In the genomic region with DNA sequence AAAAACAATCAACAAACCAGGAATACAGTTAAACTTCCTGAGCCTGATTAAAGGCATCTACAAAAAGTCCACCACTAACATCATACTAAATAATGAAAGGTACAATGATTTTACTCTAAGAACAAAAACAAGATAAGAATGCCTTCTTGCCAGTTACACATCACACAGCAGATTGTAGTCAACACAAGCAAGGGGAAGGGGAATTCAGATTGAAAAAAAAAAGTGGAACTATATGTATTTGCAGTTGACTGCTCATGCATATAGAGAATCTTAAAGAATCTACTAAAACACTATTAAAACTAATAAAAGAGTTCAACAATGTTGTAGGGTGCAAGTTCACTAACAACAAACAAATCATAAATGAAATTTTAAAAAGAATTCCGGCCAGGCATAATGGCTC, we compare ENCODE assay signal across 18 cellular contexts. TPM values are rescaled to one million over a fixed set of nuclear protein-coding genes. Genes with fewer than 3 reads are reported as not detected.
A peak's percentile ranks its signal among the peaks of the same experiment; 100 is the strongest.
DNase-seq lines count a peak whose midpoint lies in the region; ATAC-seq, FAIRE-seq and TF ChIP-seq lines count a peak whose summit lies in the region.
"Had no signal": no experiment of that assay in that cellular context is flagged by ENCODE, and none has a peak within 500 bp of the region (broad histone marks: within the 10 kb centered on the region; RNA-seq: fewer than 3 reads in every experiment).

No MANE protein-coding gene starts in this region.

- no peak for TF ChIP-seq EP300 in GM12878 (IDR thresholded peaks at IDR 0.05; ENCODE audit: borderline replicate concordance in 1 of 2, control insufficient read depth in 1 of 2, low read depth in 2 of 2, low read length in 2 of 2)

- no peak overlapping the region for H3K4me3 ChIP-seq in GM12878
- H3K4me3 ChIP-seq: SJSA1 had no signal

- no peak overlapping the region for H3K9ac ChIP-seq in GM12878 (ENCODE audit: control insufficient read depth, insufficient read depth, low read length)

- CTCF ChIA-PET in GM12878 (lab: Yijun Ruan, JAX) = no interaction called here
- CTCF ChIA-PET in activated CD4-positive, alpha-beta memory T cell treated with anti-CD3 and anti-CD28 coated beads, Interleukin-2, amount 10 ng/mL, durations not matched to agents 7 days and 5 days (lab: Charles Lee) = no interaction called here

- H3K27me3 ChIP-seq in GM12878 (replicated peaks in 1 of 2; ENCODE audit: control insufficient read depth in 2 of 2, insufficient read depth in 2 of 2, low read length in 1 of 2) = no peaks in the 10 kb centered on the region
- H3K27me3 ChIP-seq: SJSA1 had no signal

- H4K20me1 ChIP-seq in GM12878 (ENCODE audit: control insufficient read depth, insufficient read depth) = no peaks in the 10 kb centered on the region

- no peak overlapping the region for H3K4me2 ChIP-seq in GM12878 (ENCODE audit: control insufficient read depth, insufficient read depth)

- POLR2A ChIA-PET in GM12878 (lab: Charles Lee) = no interaction called here
- POLR2A ChIA-PET in activated CD4-positive, alpha-beta memory T cell treated with anti-CD3 and anti-CD28 coated beads, Interleukin-2, amount 10 ng/mL, durations not matched to agents 7 days and 5 days (lab: Charles Lee) = no interaction called here

- no peaks in the 10 kb centered on the region for H3K27me3 Mint-ChIP-seq in stimulated activated naive B cell treated with anti-CD40 and anti-IgM and Interleukin-4, amounts not matched to agents 10 μg/mL and 1 μg/mL and 100 μg/mL, for 72 hours
- H3K27me3 Mint-ChIP-seq in activated CD4-positive, alpha-beta memory T cell treated with anti-CD3 and anti-CD28 coated beads, Interleukin-2, amount 10 ng/mL, durations not matched to agents 7 days and 5 days = no peaks in the 10 kb centered on the region
- H3K27me3 Mint-ChIP-seq: CD8-positive, alpha-beta memory T cell had no signal

- H3K36me3 ChIP-seq in GM12878 (ENCODE audit: control insufficient read depth in 2 of 2, insufficient read depth in 2 of 2, low read length in 1 of 2) = peaks cover 0 to 3% of the 10 kb centered on the region in 2 experiments; a peak in 1 of 4 replicates
- H3K36me3 ChIP-seq: SJSA1 had no signal

- SMC1A ChIA-PET in GM12878 (lab: Charles Lee; ENCODE audit: uncharacterized antibody, unreplicated experiment) = interaction anchor here (1.2 kb wide), 1 partner anchor 21 kb away, joined by 4 read pairs; no protein-coding TSS in a partner anchor

- no TSS peak for BruUV-seq in GM12878 (replicated peaks; lab: Mats Ljungman, UMichigan)

- H3K36me3 Mint-ChIP-seq in stimulated activated naive B cell treated with anti-CD40 and anti-IgM and Interleukin-4, amounts not matched to agents 10 μg/mL and 1 μg/mL and 100 μg/mL, for 72 hours = peaks cover 49 to 68% of the 10 kb centered on the region in 2 donors
- H3K36me3 Mint-ChIP-seq in activated CD4-positive, alpha-beta memory T cell treated with anti-CD3 and anti-CD28 coated beads, Interleukin-2, amount 10 ng/mL, durations not matched to agents 7 days and 5 days (ENCODE audit: low read depth) = peaks cover 86% of the 10 kb centered on the region

- no peak overlapping the region for H2AFZ ChIP-seq in GM12878 (ENCODE audit: control insufficient read depth, low read depth, low read length)

- FAIRE-seq in GM12878 (lab: Jason Lieb, UNC) = no peak
- FAIRE-seq: H1 had no signal

- H3K9me3 ChIP-seq in GM12878 (replicated peaks; ENCODE audit: control insufficient read depth, insufficient read depth, low read length) = peaks cover 1% of the 10 kb centered on the region; the same call in 2 of the 3 replicates
- H3K9me3 ChIP-seq: SJSA1 had no signal

- no peaks in the 10 kb centered on the region for H3K79me2 ChIP-seq in GM12878 (ENCODE audit: control insufficient read depth, insufficient read depth, low read length)

- H3K4me1 ChIP-seq in GM12878 (ENCODE audit: control insufficient read depth, insufficient read depth, low read length) = no peaks in the 10 kb centered on the region
- H3K4me1 ChIP-seq: SJSA1 had no signal

- DNase-seq in GM12878 (ENCODE audit: low read depth, low spot score) = no peak
- DNase-seq in stimulated activated naive B cell treated with anti-CD40 and anti-IgM and Interleukin-4, amounts not matched to agents 10 μg/mL and 1 μg/mL and 100 μg/mL, for 72 hours = no peak
- no peak for DNase-seq in left cardiac atrium
- DNase-seq in NCI-H2081 treated with DMSO at 0.1 percent for 48 hours (lab: John Stamatoyannopoulos, UW) = no peak
- no peak for DNase-seq in activated CD4-positive, alpha-beta memory T cell treated with anti-CD3 and anti-CD28 coated beads, Interleukin-2, amount 10 ng/mL, durations not matched to agents 7 days and 5 days
- DNase-seq: C1 segment of cervical spinal cord; CD8-positive, alpha-beta memory T cell; DND-41; GDM1; KG1; NCI-H187; NCI-H226; NCI-H526 had no signal

- TF ChIP-seq RAD21 in GM12878 (IDR thresholded peaks at IDR 0.05; ENCODE audit: insufficient read depth, low read depth, low read length) = no peak

- H3K4me3 Mint-ChIP-seq in stimulated activated naive B cell treated with anti-CD40 and anti-IgM and Interleukin-4, amounts not matched to agents 10 μg/mL and 1 μg/mL and 100 μg/mL, for 72 hours = no peak overlapping the region
- H3K4me3 Mint-ChIP-seq in activated CD4-positive, alpha-beta memory T cell treated with anti-CD3 and anti-CD28 coated beads, Interleukin-2, amount 10 ng/mL, durations not matched to agents 7 days and 5 days = no peak overlapping the region
- H3K4me3 Mint-ChIP-seq: CD8-positive, alpha-beta memory T cell had no signal

- H3K27ac ChIP-seq in GM12878 (ENCODE audit: control insufficient read depth, insufficient read depth) = no peak overlapping the region
- H3K27ac ChIP-seq: SJSA1 had no signal

- TF ChIP-seq CTCF in GM12878 (IDR thresholded peaks at IDR 0.05 in 2 of 3, conservative IDR thresholded peaks at IDR 0.05 in 1 of 3; ENCODE audit: control insufficient read depth in 2 of 3, extremely low read depth in 1 of 3, insufficient read depth in 1 of 3, low read depth in 3 of 3, low read length in 3 of 3) = no peak

- peaks cover 0 to 4% of the 10 kb centered on the region in 2 donors for H3K9me3 Mint-ChIP-seq in stimulated activated naive B cell treated with anti-CD40 and anti-IgM and Interleukin-4, amounts not matched to agents 10 μg/mL and 1 μg/mL and 100 μg/mL, for 72 hours
- H3K9me3 Mint-ChIP-seq in activated CD4-positive, alpha-beta memory T cell treated with anti-CD3 and anti-CD28 coated beads, Interleukin-2, amount 10 ng/mL, durations not matched to agents 7 days and 5 days = peaks cover 27% of the 10 kb centered on the region

- RAD21 ChIA-PET in GM12878 (lab: Charles Lee; ENCODE audit: unreplicated experiment) = no interaction called here

- in situ Hi-C loops in GM12878 (cut with MboI) = no loop called here

- H3K27ac Mint-ChIP-seq in stimulated activated naive B cell treated with anti-CD40 and anti-IgM and Interleukin-4, amounts not matched to agents 10 μg/mL and 1 μg/mL and 100 μg/mL, for 72 hours = peak overlapping the region; percentile 49
- no peak overlapping the region for H3K27ac Mint-ChIP-seq in activated CD4-positive, alpha-beta memory T cell treated with anti-CD3 and anti-CD28 coated beads, Interleukin-2, amount 10 ng/mL, durations not matched to agents 7 days and 5 days

- WGBS in GM12878 (ENCODE audit: insufficient coverage, insufficient replicate concordance, low lambda C conversion rate, missing lambda C conversion rate) = 100% methylated on average over 1 of the region's 1 CpG

- TF ChIP-seq POLR2A in GM18505 (IDR thresholded peaks at IDR 0.05; ENCODE audit: borderline replicate concordance, extremely low read depth, insufficient read depth, insufficient read length) (no peak), GM12878 (IDR thresholded peaks at IDR 0.05; ENCODE audit: low read depth, low read length) (no peak)

- intact Hi-C loops in GM12878 (cut with micrococcal nuclease; ENCODE audit: unreplicated experiment) (no loop called here), left cardiac atrium (cut with DNase I) (no loop called here)

- peak; percentile 68 for ATAC-seq in GM18505 (IDR thresholded peaks at IDR 0.05; ENCODE audit: unreplicated experiment)
- peak; percentile 48 for ATAC-seq in HG03432 (IDR thresholded peaks at IDR 0.05; ENCODE audit: unreplicated experiment)
- peak; percentile 78 for ATAC-seq in GM12878
- ATAC-seq in stimulated activated naive B cell treated with anti-CD40 and anti-IgM and Interleukin-4, amounts not matched to agents 10 μg/mL and 1 μg/mL and 100 μg/mL, for 72 hours (replicated peaks) = peak; percentile 67 to 79
- ATAC-seq in left cardiac atrium = no peak
- ATAC-seq: HepG2 had no signal

- peaks cover 15 to 35% of the 10 kb centered on the region in 2 donors for H3K4me1 Mint-ChIP-seq in stimulated activated naive B cell treated with anti-CD40 and anti-IgM and Interleukin-4, amounts not matched to agents 10 μg/mL and 1 μg/mL and 100 μg/mL, for 72 hours
- H3K4me1 Mint-ChIP-seq in activated CD4-positive, alpha-beta memory T cell treated with anti-CD3 and anti-CD28 coated beads, Interleukin-2, amount 10 ng/mL, durations not matched to agents 7 days and 5 days = no peaks in the 10 kb centered on the region

TF ChIP-seq in GM12878, 131 proteins besides CTCF, POLR2A, EP300 and RAD21:
- TF ChIP-seq SREBF1 (IDR thresholded peaks at IDR 0.05; ENCODE audit: low read length) (no peak), ZNF384 (IDR thresholded peaks at IDR 0.05; ENCODE audit: borderline replicate concordance, low read depth, low read length) (peak; percentile 42; the same call in 1 of the 2 replicates)
TF ChIP-seq in GM12878: peak in this region for 1.

RNA-seq across cellular contexts. Expression of gene ZNF33B, which starts 28.5 kb away (rescaled TPM):
- 74.6 and 82.3 TPM in 2 replicates for total RNA-seq in GM12878 (2013; cell fraction: nucleolus; rRNA removed)
- 7.5 and 8.0 TPM in 2 replicates for total RNA-seq in GM12878 (2014; rRNA removed)
- total RNA-seq in GM12878 (2014; rRNA removed; fragmentation: Illumina TruSeq; extraction: Trizol) = 19.7 and 20.7 TPM in 2 replicates
- total RNA-seq in GM12878 (2021) = 13.7 TPM in 2 replicates
- 2.4 TPM for polyA plus RNA-seq in GM12878 (2011; ENCODE audit: low read depth)
- polyA plus RNA-seq in GM12878 (2011; rRNA removed) = 11.2 and 17.3 TPM in 2 replicates
- polyA plus RNA-seq in GM12878 (2011; cell fraction: cytosol; rRNA removed) = 4.7 and 6.2 TPM in 2 replicates
- 10.5 and 12.6 TPM in 2 replicates for polyA plus RNA-seq in GM12878 (2011; cell fraction: nucleus; rRNA removed)
- polyA plus RNA-seq in GM12878 (2012) = 4.3 and 4.9 TPM in 2 replicates
- polyA plus RNA-seq in GM12878 (2014; fragmentation: Illumina TruSeq; extraction: Trizol) = 12.5 and 14.1 TPM in 2 replicates
- polyA plus RNA-seq in GM12878 (2014; fragmentation: Nextera tagmentation; extraction: Ambion mirVana) = 1 to 10 TPM; 5.3 to 6.2 TPM
- polyA plus RNA-seq in GM12878 (2014; rRNA removed) = 6.6 and 6.9 TPM in 2 replicates
- polyA plus RNA-seq in GM12878 (2016; fragmentation: Nextera tagmentation; extraction: Ambion mirVana) = 10 to 100 TPM in 1 of 2 experiments, 1 to 10 TPM in 1; 8.1 to 10.5 TPM
- polyA minus RNA-seq in GM12878 (2011; rRNA and poly(A)+ RNA removed) = 12.5 and 15.0 TPM in 2 replicates
- polyA minus RNA-seq in GM12878 (2011; cell fraction: cytosol; rRNA and poly(A)+ RNA removed) = 5.0 and 6.1 TPM in 2 replicates
- 15.7 and 19.9 TPM in 2 replicates for polyA minus RNA-seq in GM12878 (2011; cell fraction: nucleus; rRNA and poly(A)+ RNA removed)
- 10 to 100 TPM; 10.2 to 10.4 TPM for total RNA-seq in left cardiac atrium
- total RNA-seq in activated CD4-positive, alpha-beta memory T cell treated with anti-CD3 and anti-CD28 coated beads, Interleukin-2, amount 10 ng/mL, durations not matched to agents 7 days and 5 days = 10 to 100 TPM; 19.9 to 23.8 TPM

Comparison
In these comparisons a context has a peak if more than half of its experiments do, and no peak if none do; other contexts are left out.
1. ATAC-seq: peak in GM18505 (single experiment), HG03432 (single experiment), GM12878 (single experiment) and stimulated activated naive B cell treated with anti-CD40 and anti-IgM and Interleukin-4, amounts not matched to agents 10 μg/mL and 1 μg/mL and 100 μg/mL, for 72 hours (2 of 2); none in left cardiac atrium (0 of 2).